Comparison of ENCODE assay signal across 8 cellular contexts in genomic region chr5:138752951-138753793, GRCh38. TPM values are rescaled to one million over a fixed set of nuclear protein-coding genes. Genes with fewer than 3 reads are reported as not detected.
DNase-seq lines count a peak whose midpoint lies in the region; ATAC-seq and TF ChIP-seq lines count a peak whose summit lies in the region.

TSS of gene CTNNA1 (plus strand) at chr5:138753425. CDS start at chr5:138781925, 28,500 bp downstream.

- peaks cover 16% of the 10 kb centered on the region for H3K36me3 Mint-ChIP-seq in activated CD4-positive, alpha-beta memory T cell treated with anti-CD3 and anti-CD28 coated beads, Interleukin-2, amount 10 ng/mL, durations not matched to agents 7 days and 5 days (ENCODE audit: low read depth)

- H3K9me3 Mint-ChIP-seq in activated CD4-positive, alpha-beta memory T cell treated with anti-CD3 and anti-CD28 coated beads, Interleukin-2, amount 10 ng/mL, durations not matched to agents 7 days and 5 days, result no peaks in the 10 kb centered on the region

- H3K4me3 Mint-ChIP-seq in activated CD4-positive, alpha-beta memory T cell treated with anti-CD3 and anti-CD28 coated beads, Interleukin-2, amount 10 ng/mL, durations not matched to agents 7 days and 5 days, result peak within 1 kb of the TSS; percentile 73

- H3K27ac Mint-ChIP-seq in activated CD4-positive, alpha-beta memory T cell treated with anti-CD3 and anti-CD28 coated beads, Interleukin-2, amount 10 ng/mL, durations not matched to agents 7 days and 5 days, result no peak within 1 kb of the TSS

- DNase-seq in GM13976 (ENCODE audit: low spot score), result peak; percentile 94
- peak; percentile 43 for DNase-seq in NCI-H510A (lab: John Stamatoyannopoulos, UW)
- DNase-seq in activated CD4-positive, alpha-beta memory T cell treated with anti-CD3 and anti-CD28 coated beads, Interleukin-2, amount 10 ng/mL, durations not matched to agents 7 days and 5 days, result peak; percentile 69
- DNase-seq in effector CD4-positive, alpha-beta T cell, result peak; percentile 13
- peak; percentile 78 for DNase-seq in lung (ENCODE audit: low spot score)
- peak; percentile 9 to 58 (median 15) for DNase-seq in stimulated activated CD4-positive, alpha-beta T cell treated with anti-CD3 and anti-CD28 coated beads, TNF-alpha, amount 100 ng/mL, for 24 hours (ENCODE audit: low read depth in 3 of 3)
- DNase-seq in COLO668 (lab: John Stamatoyannopoulos, UW; ENCODE audit: unreplicated experiment), result no peak

- H3K9me3 ChIP-seq in lung (ENCODE audit: control insufficient read depth in 2 of 2, insufficient read depth in 1 of 2, low read length in 1 of 2), result no peaks in the 10 kb centered on the region

- TF ChIP-seq CTCF in GM13976 (IDR thresholded peaks at IDR 0.05; ENCODE audit: borderline replicate concordance, control extremely low read depth, extremely low read depth, insufficient read depth, missing control alignments) (no peak), lung (IDR thresholded peaks at IDR 0.05; ENCODE audit: control extremely low read depth, extremely low read depth) (no peak)

- 0 to 1% methylated on average over 58 to 100 of the region's 102 CpGs for WGBS in lung, 2 donors

- peaks cover 24% of the 10 kb centered on the region for H3K27me3 Mint-ChIP-seq in activated CD4-positive, alpha-beta memory T cell treated with anti-CD3 and anti-CD28 coated beads, Interleukin-2, amount 10 ng/mL, durations not matched to agents 7 days and 5 days

- ATAC-seq in HG02798 (IDR thresholded peaks at IDR 0.05; ENCODE audit: poor library complexity, unreplicated experiment) (peak; percentile 60), lung (ENCODE audit: insufficient read depth, low FRiP score) (peak; percentile 81)

- peaks cover 12 to 13% of the 10 kb centered on the region in 2 donors for H3K4me1 ChIP-seq in lung (ENCODE audit: control insufficient read depth in 2 of 2, insufficient read depth in 2 of 2, low read length in 2 of 2)

- CTCF ChIA-PET in activated CD4-positive, alpha-beta memory T cell treated with anti-CD3 and anti-CD28 coated beads, Interleukin-2, amount 10 ng/mL, durations not matched to agents 7 days and 5 days (lab: Charles Lee), result no interaction called here

- peak within 1 kb of the TSS; percentile 92 for H3K4me3 ChIP-seq in lung

- POLR2A ChIA-PET in activated CD4-positive, alpha-beta memory T cell treated with anti-CD3 and anti-CD28 coated beads, Interleukin-2, amount 10 ng/mL, durations not matched to agents 7 days and 5 days (lab: Charles Lee), result interaction anchor here (1.1 kb wide), 1 partner anchor 9 kb away, joined by 6 read pairs; no protein-coding TSS in a partner anchor

- in situ Hi-C loops in GM13976 (cut with MboI; ENCODE audit: low sequenced_read_pairs, unreplicated experiment), result no loop called here

- peaks cover 0 to 7% of the 10 kb centered on the region in 2 donors for H3K36me3 ChIP-seq in lung (ENCODE audit: control insufficient read depth in 2 of 2, insufficient read depth in 2 of 2, low read length in 2 of 2)

- peak within 1 kb of the TSS; percentile 97 to 99 for H3K27ac ChIP-seq in lung (ENCODE audit: low read depth in 1 of 2, low read length in 1 of 2)

- no peaks in the 10 kb centered on the region for H3K27me3 ChIP-seq in lung (ENCODE audit: control insufficient read depth, insufficient read depth)

- H3K4me1 Mint-ChIP-seq in activated CD4-positive, alpha-beta memory T cell treated with anti-CD3 and anti-CD28 coated beads, Interleukin-2, amount 10 ng/mL, durations not matched to agents 7 days and 5 days, result peaks cover 40% of the 10 kb centered on the region

RNA-seq across cellular contexts. Expression of gene CTNNA1, which starts in this region (rescaled TPM):
- 10 to 100 TPM; 79.8 to 90.5 TPM for total RNA-seq in activated CD4-positive, alpha-beta memory T cell treated with anti-CD3 and anti-CD28 coated beads, Interleukin-2, amount 10 ng/mL, durations not matched to agents 7 days and 5 days
- total RNA-seq in lung, result 100 to 1,000 TPM; 427 to 480 TPM
- 100 to 1,000 TPM; 115 to 177 TPM for polyA plus RNA-seq in lung

Comparison
In these comparisons a context has a peak if more than half of its experiments do, and no peak if none do; other contexts are left out.
1. RNA of gene CTNNA1 (total RNA-seq): 427 to 480 TPM in lung; 79.8 to 90.5 TPM in activated CD4-positive, alpha-beta memory T cell treated with anti-CD3 and anti-CD28 coated beads, Interleukin-2, amount 10 ng/mL, durations not matched to agents 7 days and 5 days; every median in the first group is over 4 times any median in the second.